ENCODE assay signal across 17 cellular contexts in genomic region chr20:45821942-45822341, GRCh38. TPM values are rescaled to one million over a fixed set of nuclear protein-coding genes. Genes with fewer than 3 reads are reported as not detected.
A peak's percentile ranks its signal among the peaks of the same experiment; 100 is the strongest.
DNase-seq lines count a peak whose midpoint lies in the region; ATAC-seq and TF ChIP-seq lines count a peak whose summit lies in the region.
"Had no signal": no experiment of that assay in that cellular context is flagged by ENCODE, and none has a peak within 500 bp of the region (broad histone marks: within the 10 kb centered on the region; RNA-seq: fewer than 3 reads in every experiment).

No MANE protein-coding gene starts in this region.

- peak; percentile 40 for DNase-seq in NCI-H748 (lab: John Stamatoyannopoulos, UW; ENCODE audit: unreplicated experiment)
- DNase-seq in NCI-H748 treated with DMSO at 0.1 percent for 48 hours (lab: John Stamatoyannopoulos, UW): no peak
- DNase-seq in HT-29 (ENCODE audit: low spot score): peak; percentile 68
- peak; percentile 81 for DNase-seq in NCI-H69 (lab: John Stamatoyannopoulos, UW)
- DNase-seq in gastrocnemius medialis: no peak
- no peak for DNase-seq in activated CD4-positive, alpha-beta T cell treated with anti-CD3 and anti-CD28 coated beads, Interleukin-2, amount 10 ng/mL, durations not matched to agents 24 days and 14 days
- no peak for DNase-seq in nephron progenitor cell
- DNase-seq in neural progenitor cell (ENCODE audit: low spot score): no peak
- DNase-seq: ACHN; CD4-positive, alpha-beta T cell; IMR-90; NCI-H1694; NCI-H774; SHP77 treated with DMSO at 0.1 percent for 48 hours had no signal

- peaks cover 5% of the 10 kb centered on the region for H3K36me3 Mint-ChIP-seq in activated CD4-positive, alpha-beta T cell treated with anti-CD3 and anti-CD28 coated beads, Interleukin-2, amount 10 ng/mL, durations not matched to agents 24 days and 14 days (ENCODE audit: low read depth)
- H3K36me3 Mint-ChIP-seq in nephron progenitor cell (ENCODE audit: low read depth): peaks cover 5% of the 10 kb centered on the region
- H3K36me3 Mint-ChIP-seq in neural progenitor cell: peaks cover under 1% of the 10 kb centered on the region

- H3K27me3 Mint-ChIP-seq in activated CD4-positive, alpha-beta T cell treated with anti-CD3 and anti-CD28 coated beads, Interleukin-2, amount 10 ng/mL, durations not matched to agents 24 days and 14 days: peaks cover 32% of the 10 kb centered on the region
- H3K27me3 Mint-ChIP-seq in nephron progenitor cell (ENCODE audit: low read depth, poor library complexity): peaks cover 34% of the 10 kb centered on the region
- H3K27me3 Mint-ChIP-seq in neural progenitor cell (ENCODE audit: insufficient read depth, low read depth): peaks cover 11% of the 10 kb centered on the region

- intact Hi-C loops in gastrocnemius medialis (cut with DNase I; ENCODE audit: low total_unique reads): no loop called here
- intact Hi-C loops in activated CD4-positive, alpha-beta T cell treated with anti-CD3 and anti-CD28 coated beads, Interleukin-2, amount 10 ng/mL, durations not matched to agents 24 days and 14 days (cut with micrococcal nuclease): no loop called here

- H3K79me2 ChIP-seq in neural progenitor cell (ENCODE audit: low read depth): no peaks in the 10 kb centered on the region

- H3K27ac ChIP-seq in gastrocnemius medialis (peak overlapping the region; percentile 95 to 97 (median 96)), neural progenitor cell (no peak overlapping the region)

- H3K9me3 Mint-ChIP-seq in activated CD4-positive, alpha-beta T cell treated with anti-CD3 and anti-CD28 coated beads, Interleukin-2, amount 10 ng/mL, durations not matched to agents 24 days and 14 days: no peaks in the 10 kb centered on the region
- H3K9me3 Mint-ChIP-seq in nephron progenitor cell (no peaks in the 10 kb centered on the region), neural progenitor cell (no peaks in the 10 kb centered on the region)
- H3K9me3 Mint-ChIP-seq: CD4-positive, alpha-beta T cell; GM23338; T-helper 1 cell treated with Interleukin-12 subunit alpha and Interleukin-12 subunit beta and Interleukin-4 antibody, amounts not matched to agents 30 μg/mL and 1 μg/mL, for 36 hours had no signal

- no peak overlapping the region for H3K9ac ChIP-seq in neural progenitor cell

- H3K27me3 ChIP-seq in gastrocnemius medialis (no peaks in the 10 kb centered on the region), neural progenitor cell (peaks cover 28% of the 10 kb centered on the region)

- no peak overlapping the region for H3K4me2 ChIP-seq in neural progenitor cell

- ATAC-seq in gastrocnemius medialis: no peak

- TF ChIP-seq POLR2A in gastrocnemius medialis (IDR thresholded peaks at IDR 0.05): no peak

- H3K4me1 ChIP-seq in gastrocnemius medialis: peaks cover 33 to 44% of the 10 kb centered on the region in 2 donors
- no peaks in the 10 kb centered on the region for H3K4me1 ChIP-seq in neural progenitor cell

- H3F3A ChIP-seq in neural progenitor cell (ENCODE audit: low read depth): peaks cover 17% of the 10 kb centered on the region

- H3K27ac Mint-ChIP-seq in activated CD4-positive, alpha-beta T cell treated with anti-CD3 and anti-CD28 coated beads, Interleukin-2, amount 10 ng/mL, durations not matched to agents 24 days and 14 days: no peak overlapping the region
- H3K27ac Mint-ChIP-seq in nephron progenitor cell (no peak overlapping the region), neural progenitor cell (no peak overlapping the region)
- H3K27ac Mint-ChIP-seq: CD4-positive, alpha-beta T cell; GM23338; T-helper 1 cell treated with Interleukin-12 subunit alpha and Interleukin-12 subunit beta and Interleukin-4 antibody, amounts not matched to agents 30 μg/mL and 1 μg/mL, for 36 hours had no signal

- peaks cover 16% of the 10 kb centered on the region for H3K4me1 Mint-ChIP-seq in activated CD4-positive, alpha-beta T cell treated with anti-CD3 and anti-CD28 coated beads, Interleukin-2, amount 10 ng/mL, durations not matched to agents 24 days and 14 days
- H3K4me1 Mint-ChIP-seq in nephron progenitor cell: peaks cover 50% of the 10 kb centered on the region
- H3K4me1 Mint-ChIP-seq in neural progenitor cell: peaks cover 17% of the 10 kb centered on the region

- peaks cover 5% of the 10 kb centered on the region for H4K20me1 ChIP-seq in neural progenitor cell (ENCODE audit: low read depth)

- H3K4me3 Mint-ChIP-seq in activated CD4-positive, alpha-beta T cell treated with anti-CD3 and anti-CD28 coated beads, Interleukin-2, amount 10 ng/mL, durations not matched to agents 24 days and 14 days: no peak overlapping the region
- H3K4me3 Mint-ChIP-seq in nephron progenitor cell (no peak overlapping the region), neural progenitor cell (no peak overlapping the region)
- H3K4me3 Mint-ChIP-seq: CD4-positive, alpha-beta T cell; T-helper 1 cell treated with Interleukin-12 subunit alpha and Interleukin-12 subunit beta and Interleukin-4 antibody, amounts not matched to agents 30 μg/mL and 1 μg/mL, for 36 hours had no signal

- TF ChIP-seq CTCF in gastrocnemius medialis (IDR thresholded peaks at IDR 0.05 in 4 of 5, conservative IDR thresholded peaks at IDR 0.05 in 1 of 5) (no peak), nephron progenitor cell (IDR thresholded peaks at IDR 0.05) (no peak), neural progenitor cell (IDR thresholded peaks at IDR 0.05) (no peak)

- H3K36me3 ChIP-seq in gastrocnemius medialis (peaks cover 0 to 5% of the 10 kb centered on the region in 2 donors), neural progenitor cell (no peaks in the 10 kb centered on the region)

- H3K9me3 ChIP-seq in gastrocnemius medialis: no peaks in the 10 kb centered on the region
- no peaks in the 10 kb centered on the region for H3K9me3 ChIP-seq in neural progenitor cell (ENCODE audit: low read depth)

- no peak overlapping the region for H2AFZ ChIP-seq in neural progenitor cell (replicated peaks)

- in situ Hi-C loops in gastrocnemius medialis (cut with MboI; ENCODE audit: low sequenced_read_pairs in 4 of 4): loop anchor here in 3 of 4 donors (10.0 to 25.0 kb wide), 3 partner anchors 123 to 265 kb away; partner anchors contain the start of genes NCOA5 (in 3 of the 3) and ZNF335 (in 1 of the 3)

- H3K4me3 ChIP-seq in gastrocnemius medialis: no peak overlapping the region
- no peak overlapping the region for H3K4me3 ChIP-seq in neural progenitor cell

RNA-seq across cellular contexts. Expression of gene TNNC2, which starts 5.2 kb away (rescaled TPM):
- total RNA-seq in HT-29 (2014; rRNA removed; shearing (Covaris generic)): 0.15 and 0.18 TPM in 2 replicates
- total RNA-seq in gastrocnemius medialis: 1,000 to 10,000 TPM; 2,919 to 3,968 (median 3,006) TPM
- not detected in 2 replicates for total RNA-seq in activated CD4-positive, alpha-beta T cell treated with anti-CD3 and anti-CD28 coated beads, Interleukin-2, amount 10 ng/mL, durations not matched to agents 24 days and 14 days
- 0.81 TPM in 1 of 2 replicates, not detected in the other for total RNA-seq in neural progenitor cell (ENCODE audit: low replicate concordance)
- total RNA-seq: Daoy, IMR-90 had no signal

RNA-seq across cellular contexts. Expression of gene UBE2C, which starts 9.5 kb away (rescaled TPM):
- 284 and 289 TPM in 2 replicates for total RNA-seq in HT-29 (2014; rRNA removed; shearing (Covaris generic))
- total RNA-seq in gastrocnemius medialis (under 1 TPM in 1 of 4 donors, not detected in 3; 0.84 TPM), neural progenitor cell (ENCODE audit: low replicate concordance) (325 and 442 TPM in 2 replicates)
- total RNA-seq in activated CD4-positive, alpha-beta T cell treated with anti-CD3 and anti-CD28 coated beads, Interleukin-2, amount 10 ng/mL, durations not matched to agents 24 days and 14 days: 113 and 115 TPM in 2 replicates

RNA-seq across cellular contexts. Expression of gene SNX21, which starts 11.7 kb away (rescaled TPM):
- total RNA-seq in HT-29 (2014; rRNA removed; shearing (Covaris generic)): 30.8 and 31.2 TPM in 2 replicates
- 100 to 1,000 TPM in 2 of 4 donors, 10 to 100 TPM in 2; 35.8 to 114 (median 79.0) TPM for total RNA-seq in gastrocnemius medialis
- 0.47 and 0.89 TPM in 2 replicates for total RNA-seq in activated CD4-positive, alpha-beta T cell treated with anti-CD3 and anti-CD28 coated beads, Interleukin-2, amount 10 ng/mL, durations not matched to agents 24 days and 14 days
- total RNA-seq in neural progenitor cell (ENCODE audit: low replicate concordance): 12.2 and 18.9 TPM in 2 replicates

RNA-seq across cellular contexts. Expression of gene DNTTIP1, which starts 30.2 kb away (rescaled TPM):
- 26.2 and 33.2 TPM in 2 replicates for total RNA-seq in HT-29 (2014; rRNA removed; shearing (Covaris generic))
- 10 to 100 TPM; 26.1 to 41.9 (median 36.4) TPM for total RNA-seq in gastrocnemius medialis
- total RNA-seq in activated CD4-positive, alpha-beta T cell treated with anti-CD3 and anti-CD28 coated beads, Interleukin-2, amount 10 ng/mL, durations not matched to agents 24 days and 14 days: 31.9 and 35.3 TPM in 2 replicates
- total RNA-seq in neural progenitor cell (ENCODE audit: low replicate concordance): 23.8 and 26.3 TPM in 2 replicates

RNA-seq across cellular contexts. Expression of gene WFDC3, which starts 30.3 kb away (rescaled TPM):
- not detected in 2 replicates for total RNA-seq in HT-29 (2014; rRNA removed; shearing (Covaris generic))
- total RNA-seq in gastrocnemius medialis (not detected), neural progenitor cell (ENCODE audit: low replicate concordance) (not detected in 2 replicates)
- total RNA-seq in activated CD4-positive, alpha-beta T cell treated with anti-CD3 and anti-CD28 coated beads, Interleukin-2, amount 10 ng/mL, durations not matched to agents 24 days and 14 days: not detected in 2 replicates
- total RNA-seq: CD4-positive, alpha-beta T cell had no signal

Comparison
In these comparisons a context has a peak if more than half of its experiments do, and no peak if none do; other contexts are left out.
1. DNase-seq: peak in NCI-H748 (single experiment), HT-29 (single experiment) and NCI-H69 (single experiment); none in NCI-H748 treated with DMSO at 0.1 percent for 48 hours (single experiment), gastrocnemius medialis (0 of 2), activated CD4-positive, alpha-beta T cell treated with anti-CD3 and anti-CD28 coated beads, Interleukin-2, amount 10 ng/mL, durations not matched to agents 24 days and 14 days (single experiment), nephron progenitor cell (single experiment) and neural progenitor cell (single experiment).
2. RNA of gene TNNC2, which starts 5.2 kb away (total RNA-seq): 2,919 to 3,968 TPM in gastrocnemius medialis; 0.15 to 0.18 TPM in HT-29, not detected in activated CD4-positive, alpha-beta T cell treated with anti-CD3 and anti-CD28 coated beads, Interleukin-2, amount 10 ng/mL, durations not matched to agents 24 days and 14 days and 0.81 TPM in neural progenitor cell; every median in the first group is over 1,000 times any median in the second.
3. RNA of gene UBE2C, which starts 9.5 kb away (total RNA-seq): 325 to 442 TPM in neural progenitor cell, 284 to 289 TPM in HT-29 and 113 to 115 TPM in activated CD4-positive, alpha-beta T cell treated with anti-CD3 and anti-CD28 coated beads, Interleukin-2, amount 10 ng/mL, durations not matched to agents 24 days and 14 days; 0.84 TPM in gastrocnemius medialis; every median in the first group is over 10 times any median in the second.